In the genomic region with DNA sequence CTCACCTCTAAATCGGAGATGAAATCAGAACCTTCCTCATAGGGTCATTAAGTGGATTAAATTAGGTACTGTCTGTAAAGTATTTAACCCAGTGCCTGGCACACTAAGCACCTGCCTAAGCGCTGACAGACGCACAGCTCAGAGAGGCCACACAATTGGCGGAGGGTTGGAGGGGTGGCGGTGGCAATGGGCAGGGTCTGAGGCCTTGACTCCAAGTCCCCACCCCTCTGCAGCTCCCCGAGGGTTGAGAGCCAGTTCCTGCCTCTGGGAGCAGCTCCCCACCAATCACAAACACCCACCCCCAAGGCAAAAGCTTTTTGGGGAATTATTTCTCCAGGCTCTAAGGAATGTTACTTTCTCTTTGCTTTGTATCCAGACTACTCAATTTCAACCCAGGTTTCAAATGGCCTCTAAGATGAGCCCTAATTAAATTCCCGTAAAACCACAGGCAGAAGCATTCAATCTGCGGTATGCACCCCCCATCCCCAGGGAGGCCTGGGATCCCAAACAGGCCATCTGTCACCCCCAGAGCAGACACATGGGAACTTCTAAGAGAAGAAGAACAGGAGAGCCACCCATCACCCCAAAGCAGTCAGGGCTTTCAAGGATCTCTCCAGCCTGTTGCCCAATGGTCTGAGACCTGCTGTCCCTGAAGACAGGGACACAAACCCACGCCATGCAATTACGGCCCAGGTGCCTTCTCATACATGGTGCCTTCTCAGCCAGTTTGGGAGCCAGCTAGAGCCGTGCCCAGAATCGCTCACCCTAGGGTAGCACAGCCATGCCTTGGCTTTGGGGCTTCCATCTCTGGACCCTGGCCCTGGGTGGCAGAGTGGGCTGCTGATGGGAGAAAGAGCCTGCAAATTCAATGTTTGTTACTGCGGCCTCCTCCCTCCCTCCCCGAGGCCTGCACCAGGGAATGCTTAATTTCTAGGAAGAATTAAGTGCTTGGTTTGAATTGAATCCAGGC, we compare ENCODE assay signal across 27 cellular contexts.
DNase-seq lines count a peak whose midpoint lies in the region; ATAC-seq and TF ChIP-seq lines count a peak whose summit lies in the region.
"Had no signal": no experiment of that assay in that cellular context is flagged by ENCODE, and none has a peak within 500 bp of the region (broad histone marks: within the 10 kb centered on the region; RNA-seq: fewer than 3 reads in every experiment).

No MANE protein-coding gene starts in this region.

- DNase-seq in SK-N-SH, result no peak
- peak; percentile 74 for DNase-seq in NCI-H69 (lab: John Stamatoyannopoulos, UW)
- DNase-seq in lower lobe of right lung, result peak; percentile 40
- DNase-seq in uterus, result no peak
- DNase-seq in NCI-H187 (lab: John Stamatoyannopoulos, UW), result no peak
- DNase-seq in foreskin keratinocyte, result no peak
- no peak for DNase-seq in SHP77 (lab: John Stamatoyannopoulos, UW)
- DNase-seq: 8988T; activated CD4-positive, alpha-beta memory T cell treated with anti-CD3 and anti-CD28 coated beads, Interleukin-2, amount 10 ng/mL, durations not matched to agents 7 days and 5 days; activated CD4-positive, CD25-positive, alpha-beta regulatory T cell; activated naive CD4-positive, alpha-beta T cell treated with anti-CD3 and anti-CD28 coated beads, Interleukin-2, amount 10 ng/mL, durations not matched to agents 7 days and 5 days; activated T-cell treated with anti-CD3 and anti-CD28 coated beads, Interleukin-2, amount 50 U/mL, for 4 hours; cerebellar nuclear complex; DMS153; effector memory CD4-positive, alpha-beta T cell; left ventricle myocardium superior; NCI-H146; NCI-H510A treated with DMSO at 0.1 percent for 48 hours; stimulated activated naive CD4-positive, alpha-beta T cell; T-helper 2 cell had no signal

- no peaks in the 10 kb centered on the region for H3K79me2 ChIP-seq in SK-N-SH (ENCODE audit: insufficient read depth)

- H3K4me3 ChIP-seq in SK-N-SH (ENCODE audit: low read depth in 2 of 2, low read length in 1 of 2) (no peak overlapping the region), lower lobe of right lung (no peak overlapping the region), uterus (no peak overlapping the region)
- H3K4me3 ChIP-seq: esophagus muscularis mucosa, HAP-1, mucosa of descending colon, tibial nerve had no signal

- H2AFZ ChIP-seq in SK-N-SH (ENCODE audit: low read depth), result no peak overlapping the region

- TF ChIP-seq RAD21 in SK-N-SH (IDR thresholded peaks at IDR 0.05; ENCODE audit: low read length), result no peak

- intact Hi-C loops in lower lobe of right lung (cut with DNase I) (no loop called here), uterus (cut with DNase I; ENCODE audit: low total_unique reads) (no loop called here)

- TF ChIP-seq POLR2A in uterus (IDR thresholded peaks at IDR 0.05), result no peak

- peaks cover 0 to 76% of the 10 kb centered on the region in 2 experiments; a peak in 2 of 4 replicates for H3K4me1 ChIP-seq in SK-N-SH (ENCODE audit: control insufficient read depth in 1 of 2, insufficient read depth in 2 of 2, low read depth in 1 of 2, low read length in 1 of 2)
- H3K4me1 ChIP-seq in lower lobe of right lung, result peaks cover 18% of the 10 kb centered on the region
- H3K4me1 ChIP-seq in uterus, result peaks cover 4 to 12% of the 10 kb centered on the region in 2 donors
- peaks cover 10% of the 10 kb centered on the region for H3K4me1 ChIP-seq in foreskin keratinocyte
- H3K4me1 ChIP-seq: HAP-1 had no signal

- H3F3A ChIP-seq in SK-N-SH (replicated peaks; ENCODE audit: insufficient read depth), result no peaks in the 10 kb centered on the region

- peaks cover 0 to 6% of the 10 kb centered on the region in 2 experiments for H3K36me3 ChIP-seq in SK-N-SH (replicated peaks in 1 of 2; ENCODE audit: control insufficient read depth in 1 of 2, insufficient read depth in 2 of 2, low read length in 1 of 2)
- H3K36me3 ChIP-seq in lower lobe of right lung, result peaks cover 7% of the 10 kb centered on the region
- no peaks in the 10 kb centered on the region for H3K36me3 ChIP-seq in uterus
- H3K36me3 ChIP-seq: HAP-1 had no signal

- TF ChIP-seq EP300 in SK-N-SH (IDR thresholded peaks at IDR 0.05; ENCODE audit: borderline replicate concordance in 1 of 2, low read depth in 1 of 2, low read length in 1 of 2), result no peak

- H3K9me2 ChIP-seq in SK-N-SH, result no peaks in the 10 kb centered on the region

- H3K27me3 ChIP-seq in SK-N-SH (ENCODE audit: insufficient read depth) (no peaks in the 10 kb centered on the region), lower lobe of right lung (ENCODE audit: low read depth) (no peaks in the 10 kb centered on the region), uterus (no peaks in the 10 kb centered on the region), foreskin keratinocyte (no peaks in the 10 kb centered on the region)
- H3K27me3 ChIP-seq: esophagus muscularis mucosa, tibial nerve had no signal

- H3K4me2 ChIP-seq in SK-N-SH, result no peak overlapping the region

- WGBS in SK-N-SH (ENCODE audit: low lambda C conversion rate), result 96% methylated on average over 13 of the region's 14 CpGs

- no peaks in the 10 kb centered on the region for H3K9me3 ChIP-seq in SK-N-SH
- no peaks in the 10 kb centered on the region for H3K9me3 ChIP-seq in lower lobe of right lung
- H3K9me3 ChIP-seq in uterus, result no peaks in the 10 kb centered on the region
- H3K9me3 ChIP-seq: esophagus muscularis mucosa, HAP-1, mucosa of descending colon, tibial nerve had no signal

- no peak for TF ChIP-seq CTCF in SK-N-SH (IDR thresholded peaks at IDR 0.05)
- TF ChIP-seq CTCF in lower lobe of right lung (IDR thresholded peaks at IDR 0.05), result no peak
- no peak for TF ChIP-seq CTCF in uterus (IDR thresholded peaks at IDR 0.05)
- TF ChIP-seq CTCF in foreskin keratinocyte (conservative IDR thresholded peaks at IDR 0.05), result no peak

- no peak overlapping the region for H3K9ac ChIP-seq in SK-N-SH

- no peak for ATAC-seq in SK-N-SH treated with all-trans-retinoic acid at 6 μM for 48 hours
- no peak for ATAC-seq in lower lobe of right lung
- no peak for ATAC-seq in foreskin keratinocyte
- ATAC-seq: activated T-cell treated with anti-CD3 and anti-CD28 coated beads, Interleukin-2, amount 50 U/mL, for 4 hours; HepG2; left ventricle myocardium superior; mucosa of descending colon; right cardiac atrium had no signal

- no peaks in the 10 kb centered on the region for H4K20me1 ChIP-seq in SK-N-SH (ENCODE audit: insufficient read depth)

- peak overlapping the region in 1 of 2 experiments; percentile 97; a peak in 2 of 4 replicates for H3K27ac ChIP-seq in SK-N-SH (ENCODE audit: low read depth in 2 of 2, low read length in 1 of 2)
- H3K27ac ChIP-seq in lower lobe of right lung, result no peak overlapping the region
- peak overlapping the region; percentile 59 to 63 for H3K27ac ChIP-seq in uterus
- no peak overlapping the region for H3K27ac ChIP-seq in foreskin keratinocyte

- CTCF ChIA-PET in SK-N-SH (lab: Yijun Ruan, JAX), result interaction anchor here (1.0 to 3.6 kb wide), 5 partner anchors 15 to 124 kb away, joined by 3 to 15 read pairs (median 3); no protein-coding TSS in a partner anchor

- POLR2A ChIA-PET in SK-N-SH (lab: Yijun Ruan, JAX), result interaction anchor here (1.1 to 3.6 kb wide), 4 partner anchors 8 to 66 kb away, joined by 3 to 39 read pairs (median 8); partner anchors contain the start of gene CHGA

TF ChIP-seq in SK-N-SH treated with all-trans-retinoic acid at 6 μM for 48 hours, 23 proteins besides CTCF, POLR2A, EP300 and RAD21 (continues in another document):
- peak; percentile 47; the same call in 1 of the 2 replicates for TF ChIP-seq TCF4 (CRISPR knock-in tag; IDR thresholded peaks at IDR 0.05; ENCODE audit: borderline replicate concordance)
- TF ChIP-seq, protein P1, sequence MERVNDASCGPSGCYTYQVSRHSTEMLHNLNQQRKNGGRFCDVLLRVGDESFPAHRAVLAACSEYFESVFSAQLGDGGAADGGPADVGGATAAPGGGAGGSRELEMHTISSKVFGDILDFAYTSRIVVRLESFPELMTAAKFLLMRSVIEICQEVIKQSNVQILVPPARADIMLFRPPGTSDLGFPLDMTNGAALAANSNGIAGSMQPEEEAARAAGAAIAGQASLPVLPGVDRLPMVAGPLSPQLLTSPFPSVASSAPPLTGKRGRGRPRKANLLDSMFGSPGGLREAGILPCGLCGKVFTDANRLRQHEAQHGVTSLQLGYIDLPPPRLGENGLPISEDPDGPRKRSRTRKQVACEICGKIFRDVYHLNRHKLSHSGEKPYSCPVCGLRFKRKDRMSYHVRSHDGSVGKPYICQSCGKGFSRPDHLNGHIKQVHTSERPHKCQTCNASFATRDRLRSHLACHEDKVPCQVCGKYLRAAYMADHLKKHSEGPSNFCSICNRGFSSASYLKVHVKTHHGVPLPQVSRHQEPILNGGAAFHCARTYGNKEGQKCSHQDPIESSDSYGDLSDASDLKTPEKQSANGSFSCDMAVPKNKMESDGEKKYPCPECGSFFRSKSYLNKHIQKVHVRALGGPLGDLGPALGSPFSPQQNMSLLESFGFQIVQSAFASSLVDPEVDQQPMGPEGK (CRISPR knock-in tag; IDR thresholded peaks at IDR 0.05; ENCODE audit: borderline replicate concordance), result peak; percentile 29; the same call in 1 of the 2 replicates

TF ChIP-seq in SK-N-SH, 30 proteins besides CTCF, POLR2A, EP300 and RAD21 (continues in another document):
- no peak for TF ChIP-seq NFIC (IDR thresholded peaks at IDR 0.05; ENCODE audit: borderline replicate concordance)
- no peak for TF ChIP-seq POLR2AphosphoS5 (IDR thresholded peaks at IDR 0.05; ENCODE audit: low read depth, low read length)
- no peak for TF ChIP-seq EZH2phosphoT487 (IDR thresholded peaks at IDR 0.05; ENCODE audit: borderline replicate concordance, low read depth)
- TF ChIP-seq YY1 (IDR thresholded peaks at IDR 0.05; ENCODE audit: low read depth), result no peak
- no peak for TF ChIP-seq TAF1 (IDR thresholded peaks at IDR 0.05; ENCODE audit: borderline replicate concordance, low read depth, low read length)
- TF ChIP-seq NRF1 (IDR thresholded peaks at IDR 0.05; ENCODE audit: low read depth, low read length), result no peak
- no peak for TF ChIP-seq FOSL2 (IDR thresholded peaks at IDR 0.05; ENCODE audit: borderline replicate concordance, low read depth)
- no peak for TF ChIP-seq RCOR1 (IDR thresholded peaks at IDR 0.05; ENCODE audit: low read length)
- no peak for TF ChIP-seq SMC3 (IDR thresholded peaks at IDR 0.05; ENCODE audit: low read depth, low read length)
- TF ChIP-seq CHD2 (IDR thresholded peaks at IDR 0.05; ENCODE audit: low read length, partially characterized antibody), result no peak
- TF ChIP-seq GATA2 (CRISPR knock-in tag; IDR thresholded peaks at IDR 0.05), result no peak
- TF ChIP-seq, protein P2, sequence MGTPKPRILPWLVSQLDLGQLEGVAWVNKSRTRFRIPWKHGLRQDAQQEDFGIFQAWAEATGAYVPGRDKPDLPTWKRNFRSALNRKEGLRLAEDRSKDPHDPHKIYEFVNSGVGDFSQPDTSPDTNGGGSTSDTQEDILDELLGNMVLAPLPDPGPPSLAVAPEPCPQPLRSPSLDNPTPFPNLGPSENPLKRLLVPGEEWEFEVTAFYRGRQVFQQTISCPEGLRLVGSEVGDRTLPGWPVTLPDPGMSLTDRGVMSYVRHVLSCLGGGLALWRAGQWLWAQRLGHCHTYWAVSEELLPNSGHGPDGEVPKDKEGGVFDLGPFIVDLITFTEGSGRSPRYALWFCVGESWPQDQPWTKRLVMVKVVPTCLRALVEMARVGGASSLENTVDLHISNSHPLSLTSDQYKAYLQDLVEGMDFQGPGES (IDR thresholded peaks at IDR 0.05; ENCODE audit: low read depth, low read length), result no peak
- TF ChIP-seq RFX5 (IDR thresholded peaks at IDR 0.05; ENCODE audit: low read length), result no peak

Comparison
In these comparisons a context has a peak if more than half of its experiments do, and no peak if none do; other contexts are left out.
1. DNase-seq: peak in NCI-H69 (single experiment) and lower lobe of right lung (single experiment); none in SK-N-SH (single experiment), uterus (0 of 2), NCI-H187 (0 of 2), foreskin keratinocyte (0 of 2) and SHP77 (0 of 2).
2. H3K27ac ChIP-seq: peak in uterus (2 of 2); none in lower lobe of right lung (single experiment) and foreskin keratinocyte (single experiment).